In genomic region chr1:232983817-232984567, GRCh38 we compare ENCODE assay signal across 17 cellular contexts. TPM values are rescaled to one million over a fixed set of nuclear protein-coding genes. Genes with fewer than 3 reads are reported as not detected.
A peak's percentile ranks its signal among the peaks of the same experiment; 100 is the strongest.
DNase-seq lines count a peak whose midpoint lies in the region; ATAC-seq and TF ChIP-seq lines count a peak whose summit lies in the region.
"Had no signal": no experiment of that assay in that cellular context is flagged by ENCODE, and none has a peak within 500 bp of the region (broad histone marks: within the 10 kb centered on the region; RNA-seq: fewer than 3 reads in every experiment).

No MANE protein-coding gene starts in this region.

- no peak overlapping the region for H3K4me3 Mint-ChIP-seq in activated CD8-positive, alpha-beta memory T cell treated with anti-CD3 and anti-CD28 coated beads, Interleukin-2, amount 10 ng/mL, durations not matched to agents 7 days and 5 days

- peaks cover 13% of the 10 kb centered on the region for H3K36me3 Mint-ChIP-seq in activated CD8-positive, alpha-beta memory T cell treated with anti-CD3 and anti-CD28 coated beads, Interleukin-2, amount 10 ng/mL, durations not matched to agents 7 days and 5 days

- ATAC-seq in activated CD8-positive, alpha-beta memory T cell treated with anti-CD3 and anti-CD28 coated beads, Interleukin-2, amount 10 ng/mL, durations not matched to agents 7 days and 5 days = no peak
- no peak for ATAC-seq in HG02884 (IDR thresholded peaks at IDR 0.05; ENCODE audit: unreplicated experiment)

- CTCF ChIA-PET in activated CD8-positive, alpha-beta memory T cell treated with anti-CD3 and anti-CD28 coated beads, Interleukin-2, amount 10 ng/mL, durations not matched to agents 7 days and 5 days (lab: Charles Lee) = no interaction called here

- H3K27me3 Mint-ChIP-seq in activated CD8-positive, alpha-beta memory T cell treated with anti-CD3 and anti-CD28 coated beads, Interleukin-2, amount 10 ng/mL, durations not matched to agents 7 days and 5 days = no peaks in the 10 kb centered on the region
- H3K27me3 Mint-ChIP-seq: IgD-negative memory B cell had no signal

- DNase-seq in activated CD8-positive, alpha-beta memory T cell treated with anti-CD3 and anti-CD28 coated beads for 24 hours = peak; percentile 26
- DNase-seq in activated CD8-positive, alpha-beta memory T cell treated with anti-CD3 and anti-CD28 coated beads, Interleukin-2, amount 10 ng/mL, durations not matched to agents 7 days and 5 days = no peak
- DNase-seq in islet precursor cell (peak; percentile 50), substantia nigra (lab: John Stamatoyannopoulos, UW) (no peak), HK-2 (ENCODE audit: unreplicated experiment) (no peak), NCI-H2029 treated with DMSO at 0.1 percent for 48 hours (lab: John Stamatoyannopoulos, UW) (no peak)
- DNase-seq: DMS153, EL, MV-4-11, NCI-H1436, NCI-H2081 treated with DMSO at 0.1 percent for 48 hours, NCI-H226, NCI-H526 had no signal

- peaks cover 5% of the 10 kb centered on the region for H3K4me1 Mint-ChIP-seq in activated CD8-positive, alpha-beta memory T cell treated with anti-CD3 and anti-CD28 coated beads, Interleukin-2, amount 10 ng/mL, durations not matched to agents 7 days and 5 days
- H3K4me1 Mint-ChIP-seq: IgD-negative memory B cell had no signal

- no peak overlapping the region for H3K27ac Mint-ChIP-seq in activated CD8-positive, alpha-beta memory T cell treated with anti-CD3 and anti-CD28 coated beads, Interleukin-2, amount 10 ng/mL, durations not matched to agents 7 days and 5 days

- no peaks in the 10 kb centered on the region for H3K9me3 Mint-ChIP-seq in activated CD8-positive, alpha-beta memory T cell treated with anti-CD3 and anti-CD28 coated beads, Interleukin-2, amount 10 ng/mL, durations not matched to agents 7 days and 5 days (ENCODE audit: low read depth)
- H3K9me3 Mint-ChIP-seq: IgD-negative memory B cell had no signal

- peak overlapping the region; percentile 78 for H3K27ac ChIP-seq in substantia nigra (ENCODE audit: low read depth, low read length, poor library complexity, severe bottlenecking)
- H3K27ac ChIP-seq: RWPE1 had no signal

TF ChIP-seq in PFSK-1, 5 proteins besides CTCF, POLR2A, EP300 and RAD21:
- TF ChIP-seq REST (IDR thresholded peaks at IDR 0.05; ENCODE audit: insufficient read depth in 1 of 2, low read depth in 2 of 2, low read length in 2 of 2) = peak; percentile 54 to 82; a peak in 3 of 4 replicates
- no peak for TF ChIP-seq TAF1 (IDR thresholded peaks at IDR 0.05; ENCODE audit: borderline replicate concordance, insufficient read depth, low read length)
- no peak for TF ChIP-seq SIN3A (IDR thresholded peaks at IDR 0.05; ENCODE audit: borderline replicate concordance, insufficient read depth, low read length)

RNA-seq across cellular contexts. Expression of gene NTPCR, which starts 33.6 kb away (rescaled TPM):
- total RNA-seq in activated CD8-positive, alpha-beta memory T cell treated with anti-CD3 and anti-CD28 coated beads, Interleukin-2, amount 10 ng/mL, durations not matched to agents 7 days and 5 days = 10 to 100 TPM; 27.2 to 27.5 TPM
- polyA plus RNA-seq in PFSK-1 (2012; ENCODE audit: insufficient read length, low read depth) = 58.5 TPM

Comparison
In these comparisons a context has a peak if more than half of its experiments do, and no peak if none do; other contexts are left out.
1. DNase-seq: peak in activated CD8-positive, alpha-beta memory T cell treated with anti-CD3 and anti-CD28 coated beads for 24 hours (single experiment) and islet precursor cell (single experiment); none in activated CD8-positive, alpha-beta memory T cell treated with anti-CD3 and anti-CD28 coated beads, Interleukin-2, amount 10 ng/mL, durations not matched to agents 7 days and 5 days (single experiment), substantia nigra (0 of 49), HK-2 (single experiment) and NCI-H2029 treated with DMSO at 0.1 percent for 48 hours (single experiment).